ENCODE assay signal across 1 cellular context in the genomic region with DNA sequence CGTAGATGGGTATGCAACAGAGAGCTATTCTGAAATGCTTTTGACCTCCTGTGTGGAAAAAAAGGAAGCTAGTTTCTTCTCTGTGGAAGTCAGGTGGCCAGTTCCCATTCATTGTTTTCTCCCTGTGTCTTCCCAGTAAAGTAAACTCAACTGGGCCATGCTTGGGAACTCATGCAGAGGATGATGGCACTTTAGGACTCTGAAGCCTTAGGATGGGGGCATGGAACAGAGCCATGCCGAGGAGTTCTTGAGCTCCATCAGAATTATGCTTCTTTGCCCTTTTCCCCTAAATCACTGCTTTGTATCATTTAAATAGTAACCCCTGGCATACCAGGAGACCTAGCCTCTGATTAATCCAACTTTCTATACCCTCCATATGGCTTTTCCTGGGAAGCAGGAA.
TF ChIP-seq lines count a peak whose summit lies in the region.

No MANE protein-coding gene starts in this region.

TF ChIP-seq in GM12878, 131 proteins besides CTCF, POLR2A, EP300 and RAD21:
- TF ChIP-seq MTA2 (IDR thresholded peaks at IDR 0.05; ENCODE audit: low read depth) (no peak), SREBF1 (IDR thresholded peaks at IDR 0.05; ENCODE audit: low read length) (no peak), MYB (IDR thresholded peaks at IDR 0.05; ENCODE audit: borderline replicate concordance, low read depth, low read length) (no peak), TCF12 (IDR thresholded peaks at IDR 0.05; ENCODE audit: low read depth, low read length) (no peak), EZH2 (IDR thresholded peaks at IDR 0.05; ENCODE audit: borderline replicate concordance, control insufficient read depth, low read depth, low read length) (no peak), ESRRA (IDR thresholded peaks at IDR 0.05; ENCODE audit: low read length) (no peak), HDAC2 (IDR thresholded peaks at IDR 0.05) (no peak), NR2F1 (conservative IDR thresholded peaks at IDR 0.05) (no peak), KAT2A (conservative IDR thresholded peaks at IDR 0.05; ENCODE audit: control insufficient read depth, low read depth, low read length) (no peak), MLLT1 (IDR thresholded peaks at IDR 0.05) (no peak), EGR1 (IDR thresholded peaks at IDR 0.05; ENCODE audit: borderline replicate concordance in 1 of 2, low read depth in 2 of 2, low read length in 2 of 2) (no peak), BACH1 (IDR thresholded peaks at IDR 0.05; ENCODE audit: borderline replicate concordance) (no peak), SP1 (IDR thresholded peaks at IDR 0.05; ENCODE audit: low read depth, low read length) (no peak), TARDBP (IDR thresholded peaks at IDR 0.05; ENCODE audit: borderline replicate concordance) (no peak), SRF (IDR thresholded peaks at IDR 0.05; ENCODE audit: low read depth in 2 of 2, low read length in 2 of 2) (no peak), ZBTB11 (CRISPR knock-in tag; IDR thresholded peaks at IDR 0.05) (no peak), NKRF (conservative IDR thresholded peaks at IDR 0.05) (no peak)
- TF ChIP-seq, protein P1, sequence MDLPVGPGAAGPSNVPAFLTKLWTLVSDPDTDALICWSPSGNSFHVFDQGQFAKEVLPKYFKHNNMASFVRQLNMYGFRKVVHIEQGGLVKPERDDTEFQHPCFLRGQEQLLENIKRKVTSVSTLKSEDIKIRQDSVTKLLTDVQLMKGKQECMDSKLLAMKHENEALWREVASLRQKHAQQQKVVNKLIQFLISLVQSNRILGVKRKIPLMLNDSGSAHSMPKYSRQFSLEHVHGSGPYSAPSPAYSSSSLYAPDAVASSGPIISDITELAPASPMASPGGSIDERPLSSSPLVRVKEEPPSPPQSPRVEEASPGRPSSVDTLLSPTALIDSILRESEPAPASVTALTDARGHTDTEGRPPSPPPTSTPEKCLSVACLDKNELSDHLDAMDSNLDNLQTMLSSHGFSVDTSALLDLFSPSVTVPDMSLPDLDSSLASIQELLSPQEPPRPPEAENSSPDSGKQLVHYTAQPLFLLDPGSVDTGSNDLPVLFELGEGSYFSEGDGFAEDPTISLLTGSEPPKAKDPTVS (IDR thresholded peaks at IDR 0.05; ENCODE audit: low read depth, low read length), result no peak
- TF ChIP-seq, protein P2, sequence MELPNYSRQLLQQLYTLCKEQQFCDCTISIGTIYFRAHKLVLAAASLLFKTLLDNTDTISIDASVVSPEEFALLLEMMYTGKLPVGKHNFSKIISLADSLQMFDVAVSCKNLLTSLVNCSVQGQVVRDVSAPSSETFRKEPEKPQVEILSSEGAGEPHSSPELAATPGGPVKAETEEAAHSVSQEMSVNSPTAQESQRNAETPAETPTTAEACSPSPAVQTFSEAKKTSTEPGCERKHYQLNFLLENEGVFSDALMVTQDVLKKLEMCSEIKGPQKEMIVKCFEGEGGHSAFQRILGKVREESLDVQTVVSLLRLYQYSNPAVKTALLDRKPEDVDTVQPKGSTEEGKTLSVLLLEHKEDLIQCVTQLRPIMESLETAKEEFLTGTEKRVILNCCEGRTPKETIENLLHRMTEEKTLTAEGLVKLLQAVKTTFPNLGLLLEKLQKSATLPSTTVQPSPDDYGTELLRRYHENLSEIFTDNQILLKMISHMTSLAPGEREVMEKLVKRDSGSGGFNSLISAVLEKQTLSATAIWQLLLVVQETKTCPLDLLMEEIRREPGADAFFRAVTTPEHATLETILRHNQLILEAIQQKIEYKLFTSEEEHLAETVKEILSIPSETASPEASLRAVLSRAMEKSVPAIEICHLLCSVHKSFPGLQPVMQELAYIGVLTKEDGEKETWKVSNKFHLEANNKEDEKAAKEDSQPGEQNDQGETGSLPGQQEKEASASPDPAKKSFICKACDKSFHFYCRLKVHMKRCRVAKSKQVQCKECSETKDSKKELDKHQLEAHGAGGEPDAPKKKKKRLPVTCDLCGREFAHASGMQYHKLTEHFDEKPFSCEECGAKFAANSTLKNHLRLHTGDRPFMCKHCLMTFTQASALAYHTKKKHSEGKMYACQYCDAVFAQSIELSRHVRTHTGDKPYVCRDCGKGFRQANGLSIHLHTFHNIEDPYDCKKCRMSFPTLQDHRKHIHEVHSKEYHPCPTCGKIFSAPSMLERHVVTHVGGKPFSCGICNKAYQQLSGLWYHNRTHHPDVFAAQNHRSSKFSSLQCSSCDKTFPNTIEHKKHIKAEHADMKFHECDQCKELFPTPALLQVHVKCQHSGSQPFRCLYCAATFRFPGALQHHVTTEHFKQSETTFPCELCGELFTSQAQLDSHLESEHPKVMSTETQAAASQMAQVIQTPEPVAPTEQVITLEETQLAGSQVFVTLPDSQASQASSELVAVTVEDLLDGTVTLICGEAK (IDR thresholded peaks at IDR 0.05; ENCODE audit: borderline replicate concordance), result no peak
- TF ChIP-seq, protein P3, sequence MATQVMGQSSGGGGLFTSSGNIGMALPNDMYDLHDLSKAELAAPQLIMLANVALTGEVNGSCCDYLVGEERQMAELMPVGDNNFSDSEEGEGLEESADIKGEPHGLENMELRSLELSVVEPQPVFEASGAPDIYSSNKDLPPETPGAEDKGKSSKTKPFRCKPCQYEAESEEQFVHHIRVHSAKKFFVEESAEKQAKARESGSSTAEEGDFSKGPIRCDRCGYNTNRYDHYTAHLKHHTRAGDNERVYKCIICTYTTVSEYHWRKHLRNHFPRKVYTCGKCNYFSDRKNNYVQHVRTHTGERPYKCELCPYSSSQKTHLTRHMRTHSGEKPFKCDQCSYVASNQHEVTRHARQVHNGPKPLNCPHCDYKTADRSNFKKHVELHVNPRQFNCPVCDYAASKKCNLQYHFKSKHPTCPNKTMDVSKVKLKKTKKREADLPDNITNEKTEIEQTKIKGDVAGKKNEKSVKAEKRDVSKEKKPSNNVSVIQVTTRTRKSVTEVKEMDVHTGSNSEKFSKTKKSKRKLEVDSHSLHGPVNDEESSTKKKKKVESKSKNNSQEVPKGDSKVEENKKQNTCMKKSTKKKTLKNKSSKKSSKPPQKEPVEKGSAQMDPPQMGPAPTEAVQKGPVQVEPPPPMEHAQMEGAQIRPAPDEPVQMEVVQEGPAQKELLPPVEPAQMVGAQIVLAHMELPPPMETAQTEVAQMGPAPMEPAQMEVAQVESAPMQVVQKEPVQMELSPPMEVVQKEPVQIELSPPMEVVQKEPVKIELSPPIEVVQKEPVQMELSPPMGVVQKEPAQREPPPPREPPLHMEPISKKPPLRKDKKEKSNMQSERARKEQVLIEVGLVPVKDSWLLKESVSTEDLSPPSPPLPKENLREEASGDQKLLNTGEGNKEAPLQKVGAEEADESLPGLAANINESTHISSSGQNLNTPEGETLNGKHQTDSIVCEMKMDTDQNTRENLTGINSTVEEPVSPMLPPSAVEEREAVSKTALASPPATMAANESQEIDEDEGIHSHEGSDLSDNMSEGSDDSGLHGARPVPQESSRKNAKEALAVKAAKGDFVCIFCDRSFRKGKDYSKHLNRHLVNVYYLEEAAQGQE (IDR thresholded peaks at IDR 0.05; ENCODE audit: low read depth, low read length), result no peak
TF ChIP-seq in GM12878: peak in this region for 0.
